8 cellular contexts compared by ENCODE assay signal in the genomic region with DNA sequence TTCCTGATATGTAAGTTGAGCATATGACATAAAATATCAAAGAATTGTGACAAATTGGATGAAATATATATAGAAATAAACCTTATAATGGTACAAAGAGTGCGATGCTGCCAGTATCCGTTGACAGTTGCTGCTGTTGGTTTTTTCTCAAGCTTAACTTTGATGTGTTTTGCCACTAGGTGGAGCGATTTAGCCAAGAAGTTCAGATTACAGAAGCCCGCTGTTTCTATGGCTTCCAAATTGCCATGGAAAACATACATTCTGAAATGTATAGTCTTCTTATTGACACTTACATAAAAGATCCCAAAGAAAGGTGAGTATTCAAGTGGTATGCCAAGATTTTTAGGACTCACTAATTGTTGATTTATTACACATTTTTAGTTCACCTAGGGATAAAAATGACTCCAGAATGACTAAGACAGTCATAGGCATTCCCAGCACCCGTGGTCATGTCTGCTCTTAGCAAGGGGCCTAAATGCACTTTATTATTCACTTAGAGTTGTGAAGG. TPM values are rescaled to one million over a fixed set of nuclear protein-coding genes. Genes with fewer than 3 reads are reported as not detected.
A peak's percentile ranks its signal among the peaks of the same experiment; 100 is the strongest.
DNase-seq lines count a peak whose midpoint lies in the region; ATAC-seq, FAIRE-seq and TF ChIP-seq lines count a peak whose summit lies in the region.

No MANE protein-coding gene starts in this region.

- POLR2A ChIA-PET in GM12878 (lab: Charles Lee) (interaction anchor here (0.5 to 4.3 kb wide), 10 partner anchors 9 to 321 kb away, joined by 3 to 31 read pairs (median 4); no protein-coding TSS in a partner anchor), HepG2 (lab: Yijun Ruan, JAX) (interaction anchor here (1.0 to 1.4 kb wide), 3 partner anchors 283 to 325 kb away, joined by 3 to 8 read pairs (median 5); no protein-coding TSS in a partner anchor)

- H3K27me3 ChIP-seq in Loucy (ENCODE audit: insufficient read depth, low read length, poor library complexity, severe bottlenecking) (no peaks in the 10 kb centered on the region), GM12878 (replicated peaks in 1 of 2; ENCODE audit: control insufficient read depth in 2 of 2, insufficient read depth in 2 of 2, low read length in 1 of 2) (no peaks in the 10 kb centered on the region), HepG2 (ENCODE audit: control insufficient read depth in 1 of 2, insufficient read depth in 2 of 2, low read length in 2 of 2) (no peaks in the 10 kb centered on the region)

- TF ChIP-seq POLR2A in GM12878 (IDR thresholded peaks at IDR 0.05; ENCODE audit: low read depth, low read length) (no peak), HepG2 (IDR thresholded peaks at IDR 0.05; ENCODE audit: insufficient read depth in 1 of 2, low read depth in 2 of 2, low read length in 2 of 2) (no peak)

- H3K4me1 Mint-ChIP-seq in activated CD8-positive, alpha-beta memory T cell treated with anti-CD3 and anti-CD28 coated beads, Interleukin-2, amount 10 ng/mL, durations not matched to agents 7 days and 5 days, result peaks cover 54% of the 10 kb centered on the region
- peaks cover 43% of the 10 kb centered on the region for H3K4me1 Mint-ChIP-seq in type B pancreatic cell (ENCODE audit: unreplicated experiment)

- in situ Hi-C loops in GM12878 (cut with MboI) (no loop called here), HepG2 (cut with HindIII; ENCODE audit: extremely low pct_ligation_motif_present, low pct_unique_long_range_greater_than_20kb) (loop anchor here (5.0 kb wide), 1 partner anchor 313 kb away; no protein-coding TSS in a partner anchor)

- WGBS in GM12878 (ENCODE audit: insufficient coverage, insufficient replicate concordance, low lambda C conversion rate, missing lambda C conversion rate), result 2% methylated on average over 5 of the region's 5 CpGs
- 23% methylated on average over 5 of the region's 5 CpGs for WGBS in HepG2 (ENCODE audit: low lambda C conversion rate)

- TF ChIP-seq RAD21 in GM12878 (IDR thresholded peaks at IDR 0.05; ENCODE audit: insufficient read depth, low read depth, low read length) (peak; percentile 65), HepG2 (CRISPR knock-in tag; IDR thresholded peaks at IDR 0.05) (peak; percentile 58; the same call in 1 of the 2 replicates)

- no peak for ATAC-seq in activated CD8-positive, alpha-beta memory T cell treated with anti-CD3 and anti-CD28 coated beads, Interleukin-2, amount 10 ng/mL, durations not matched to agents 7 days and 5 days
- ATAC-seq in GM12878, result no peak
- ATAC-seq in HepG2, result no peak
- ATAC-seq in HG02970 (IDR thresholded peaks at IDR 0.05; ENCODE audit: low FRiP score, unreplicated experiment), result no peak

- intact Hi-C loops in GM12878 (cut with micrococcal nuclease; ENCODE audit: unreplicated experiment), result loop anchor here (1.0 to 5.0 kb wide), 3 partner anchors 285 to 543 kb away; no protein-coding TSS in a partner anchor
- intact Hi-C loops in HepG2 (cut with micrococcal nuclease; ENCODE audit: unreplicated experiment), result loop anchor here (1.0 to 10.0 kb wide), 6 partner anchors 52 to 311 kb away; a partner anchor contains a TSS

- peaks cover 48% of the 10 kb centered on the region for H3K36me3 ChIP-seq in Loucy (ENCODE audit: insufficient read depth, low read length)
- H3K36me3 ChIP-seq in GM12878 (ENCODE audit: control insufficient read depth in 2 of 2, insufficient read depth in 2 of 2, low read length in 1 of 2), result peaks cover 11 to 14% of the 10 kb centered on the region in 2 experiments
- peaks cover 18 to 44% of the 10 kb centered on the region in 2 experiments for H3K36me3 ChIP-seq in HepG2 (replicated peaks in 1 of 2; ENCODE audit: control insufficient read depth in 1 of 2, insufficient read depth in 2 of 2, low read length in 2 of 2)

- H3K4me2 ChIP-seq in Loucy (ENCODE audit: low read depth, low read length, poor library complexity, severe bottlenecking), result peak overlapping the region; percentile 82
- H3K4me2 ChIP-seq in GM12878 (ENCODE audit: control insufficient read depth, insufficient read depth), result peak overlapping the region; percentile 73
- peak overlapping the region; percentile 98 for H3K4me2 ChIP-seq in HepG2 (ENCODE audit: low read depth, low read length)

- H3K27me3 Mint-ChIP-seq in activated CD8-positive, alpha-beta memory T cell treated with anti-CD3 and anti-CD28 coated beads, Interleukin-2, amount 10 ng/mL, durations not matched to agents 7 days and 5 days, result no peaks in the 10 kb centered on the region
- H3K27me3 Mint-ChIP-seq in type B pancreatic cell, result no peaks in the 10 kb centered on the region

- SMC1A ChIA-PET in GM12878 (lab: Charles Lee; ENCODE audit: uncharacterized antibody, unreplicated experiment), result interaction anchor here (0.7 to 5.2 kb wide), 22 partner anchors 9 to 325 kb away, joined by 3 to 97 read pairs (median 6); a partner anchor contains a TSS

- no peak for TF ChIP-seq EP300 in GM12878 (IDR thresholded peaks at IDR 0.05; ENCODE audit: borderline replicate concordance in 1 of 2, control insufficient read depth in 1 of 2, low read depth in 2 of 2, low read length in 2 of 2)
- no peak for TF ChIP-seq EP300 in HepG2 (IDR thresholded peaks at IDR 0.05; ENCODE audit: low read depth in 2 of 2, low read length in 2 of 2)
- TF ChIP-seq EP300 in HepG2 (CRISPR knock-in tag; IDR thresholded peaks at IDR 0.05; ENCODE audit: borderline replicate concordance), result no peak

- H4K20me1 ChIP-seq in Loucy (ENCODE audit: insufficient read depth, low read length, poor library complexity, severe bottlenecking), result peaks cover 60% of the 10 kb centered on the region
- no peaks in the 10 kb centered on the region for H4K20me1 ChIP-seq in GM12878 (ENCODE audit: control insufficient read depth, insufficient read depth)
- no peaks in the 10 kb centered on the region for H4K20me1 ChIP-seq in HepG2 (ENCODE audit: insufficient read depth, low read length)

- H3K36me3 Mint-ChIP-seq in activated CD8-positive, alpha-beta memory T cell treated with anti-CD3 and anti-CD28 coated beads, Interleukin-2, amount 10 ng/mL, durations not matched to agents 7 days and 5 days, result peaks cover 80% of the 10 kb centered on the region
- peaks cover 19% of the 10 kb centered on the region for H3K36me3 Mint-ChIP-seq in type B pancreatic cell

- H3K27ac Mint-ChIP-seq in activated CD8-positive, alpha-beta memory T cell treated with anti-CD3 and anti-CD28 coated beads, Interleukin-2, amount 10 ng/mL, durations not matched to agents 7 days and 5 days, result peak overlapping the region; percentile 97
- peak overlapping the region; percentile 54 for H3K27ac Mint-ChIP-seq in type B pancreatic cell

- H3K4me3 ChIP-seq in Loucy (ENCODE audit: low read length, poor library complexity, severe bottlenecking) (peak overlapping the region; percentile 83), GM12878 (peak overlapping the region; percentile 71), HepG2 (replicated peaks in 1 of 3; ENCODE audit: insufficient read depth in 1 of 3, low read depth in 2 of 3, low read length in 3 of 3) (peak overlapping the region in 2 of 3 experiments; percentile 70 to 99; a peak in 3 of 6 replicates)

- no peaks in the 10 kb centered on the region for H3K9me2 ChIP-seq in Loucy (replicated peaks; ENCODE audit: low read depth, low read length)

- BruUV-seq in GM12878 (replicated peaks; lab: Mats Ljungman, UMichigan) (no TSS peak), HepG2 (replicated peaks; lab: Mats Ljungman, UMichigan) (no TSS peak)

- FAIRE-seq in RCC 7860 (lab: Jason Lieb, UNC), result peak; percentile 76
- FAIRE-seq in GM12878 (lab: Jason Lieb, UNC), result peak; percentile 56
- peak; percentile 95 for FAIRE-seq in HepG2 (lab: Jason Lieb, UNC)

- H3K79me2 ChIP-seq in Loucy (ENCODE audit: insufficient read depth, low read length) (peaks cover 95% of the 10 kb centered on the region), GM12878 (ENCODE audit: control insufficient read depth, insufficient read depth, low read length) (peaks cover 75% of the 10 kb centered on the region), HepG2 (ENCODE audit: insufficient read depth, low read length) (peaks cover 42% of the 10 kb centered on the region)

- no peak for DNase-seq in activated CD8-positive, alpha-beta memory T cell treated with anti-CD3 and anti-CD28 coated beads, Interleukin-2, amount 10 ng/mL, durations not matched to agents 7 days and 5 days
- DNase-seq in activated CD8-positive, alpha-beta memory T cell treated with anti-CD3 and anti-CD28 coated beads for 24 hours, result no peak
- DNase-seq in RCC 7860 (ENCODE audit: low spot score), result peak; percentile 62
- no peak for DNase-seq in GM12878 (ENCODE audit: low read depth, low spot score)
- DNase-seq in HepG2 (ENCODE audit: low spot score), result peak; percentile 82
- DNase-seq in type B pancreatic cell (ENCODE audit: extremely low spot score, unreplicated experiment), result no peak

- CTCF ChIA-PET in activated CD8-positive, alpha-beta memory T cell treated with anti-CD3 and anti-CD28 coated beads, Interleukin-2, amount 10 ng/mL, durations not matched to agents 7 days and 5 days (lab: Charles Lee), result interaction anchor here (0.8 to 7.9 kb wide), 21 partner anchors 8 to 543 kb away, joined by 3 to 86 read pairs (median 3); a partner anchor contains a TSS
- CTCF ChIA-PET in GM12878 (lab: Yijun Ruan, JAX), result interaction anchor here (0.7 to 5.5 kb wide), 28 partner anchors 8 to 669 kb away, joined by 3 to 151 read pairs (median 7); a partner anchor contains a TSS
- CTCF ChIA-PET in HepG2 (lab: Yijun Ruan, JAX; ENCODE audit: low intra/inter-chr PET ratio, low total read pairs), result interaction anchor here (1.2 to 2.1 kb wide), 4 partner anchors 27 to 310 kb away, joined by 5 to 30 read pairs (median 8); no protein-coding TSS in a partner anchor

- RAD21 ChIA-PET in GM12878 (lab: Charles Lee; ENCODE audit: unreplicated experiment), result interaction anchor here (0.7 to 13.8 kb wide), 14 partner anchors 8 to 321 kb away, joined by 3 to 181 read pairs (median 8); a partner anchor contains a TSS

- no peaks in the 10 kb centered on the region for H3K9me3 Mint-ChIP-seq in activated CD8-positive, alpha-beta memory T cell treated with anti-CD3 and anti-CD28 coated beads, Interleukin-2, amount 10 ng/mL, durations not matched to agents 7 days and 5 days (ENCODE audit: low read depth)
- H3K9me3 Mint-ChIP-seq in type B pancreatic cell, result no peaks in the 10 kb centered on the region

- no peaks in the 10 kb centered on the region for H3F3A ChIP-seq in Loucy (ENCODE audit: low read depth)

- H3K9ac ChIP-seq in Loucy (ENCODE audit: low read depth, low read length, poor library complexity, severe bottlenecking), result peak overlapping the region; percentile 93
- peak overlapping the region; percentile 98; the same call in 1 of the 2 replicates for H3K9ac ChIP-seq in GM12878 (ENCODE audit: control insufficient read depth, insufficient read depth, low read length)
- H3K9ac ChIP-seq in HepG2 (ENCODE audit: insufficient read depth, low read depth, low read length), result peak overlapping the region; percentile 16; the same call in 1 of the 2 replicates

- H2AFZ ChIP-seq in Loucy (ENCODE audit: low read length) (no peak overlapping the region), GM12878 (ENCODE audit: control insufficient read depth, low read depth, low read length) (no peak overlapping the region), HepG2 (ENCODE audit: low read length) (no peak overlapping the region)

- H3K9me3 ChIP-seq in Loucy (ENCODE audit: insufficient read depth, low read depth, low read length) (no peaks in the 10 kb centered on the region), GM12878 (replicated peaks; ENCODE audit: control insufficient read depth, insufficient read depth, low read length) (no peaks in the 10 kb centered on the region), HepG2 (ENCODE audit: low read length) (no peaks in the 10 kb centered on the region)

- peak; percentile 72 for TF ChIP-seq CTCF in Loucy (conservative IDR thresholded peaks at IDR 0.05; ENCODE audit: low read length)
- peak; percentile 52 to 55 (median 54) for TF ChIP-seq CTCF in GM12878 (IDR thresholded peaks at IDR 0.05 in 2 of 3, conservative IDR thresholded peaks at IDR 0.05 in 1 of 3; ENCODE audit: control insufficient read depth in 2 of 3, extremely low read depth in 1 of 3, insufficient read depth in 1 of 3, low read depth in 3 of 3, low read length in 3 of 3)
- peak; percentile 83 for TF ChIP-seq CTCF in HepG2 (CRISPR knock-in tag; IDR thresholded peaks at IDR 0.05)
- TF ChIP-seq CTCF in type B pancreatic cell (conservative IDR thresholded peaks at IDR 0.05), result peak; percentile 87

- H3K4me3 Mint-ChIP-seq in activated CD8-positive, alpha-beta memory T cell treated with anti-CD3 and anti-CD28 coated beads, Interleukin-2, amount 10 ng/mL, durations not matched to agents 7 days and 5 days, result peak overlapping the region; percentile 97
- H3K4me3 Mint-ChIP-seq in type B pancreatic cell, result peak overlapping the region; percentile 92

- H3K27ac ChIP-seq in GM12878 (ENCODE audit: control insufficient read depth, insufficient read depth), result no peak overlapping the region
- peak overlapping the region; percentile 51 for H3K27ac ChIP-seq in HepG2 (ENCODE audit: extremely low read length, insufficient read depth, low read length)

- H3K4me1 ChIP-seq in Loucy (ENCODE audit: insufficient read depth, low read length, poor library complexity, severe bottlenecking), result peaks cover 56% of the 10 kb centered on the region
- peaks cover 5% of the 10 kb centered on the region for H3K4me1 ChIP-seq in GM12878 (ENCODE audit: control insufficient read depth, insufficient read depth, low read length)
- peaks cover 80% of the 10 kb centered on the region for H3K4me1 ChIP-seq in HepG2 (ENCODE audit: insufficient read depth, low read length)

RNA-seq across cellular contexts. Expression of a gene that starts 2.1 kb away (rescaled TPM):
- total RNA-seq in activated CD8-positive, alpha-beta memory T cell treated with anti-CD3 and anti-CD28 coated beads, Interleukin-2, amount 10 ng/mL, durations not matched to agents 7 days and 5 days, result 100 to 1,000 TPM; 506 to 648 TPM
- 77.7 and 79.7 TPM in 2 replicates for total RNA-seq in GM12878 (2013; cell fraction: nucleolus; rRNA removed)
- 146 and 155 TPM in 2 replicates for total RNA-seq in GM12878 (2014; rRNA removed)
- total RNA-seq in GM12878 (2014; rRNA removed; fragmentation: Illumina TruSeq; extraction: Trizol), result 122 and 130 TPM in 2 replicates
- total RNA-seq in GM12878 (2021), result 231 and 270 TPM in 2 replicates
- polyA plus RNA-seq in GM12878 (2011; ENCODE audit: low read depth), result 84.7 TPM
- polyA plus RNA-seq in GM12878 (2011; rRNA removed), result 107 and 115 TPM in 2 replicates
- 65.3 and 137 TPM in 2 replicates for polyA plus RNA-seq in GM12878 (2011; cell fraction: cytosol; rRNA removed)
- 94.8 and 222 TPM in 2 replicates for polyA plus RNA-seq in GM12878 (2011; cell fraction: nucleus; rRNA removed)
- 116 and 143 TPM in 2 replicates for polyA plus RNA-seq in GM12878 (2012)
- 163 and 186 TPM in 2 replicates for polyA plus RNA-seq in GM12878 (2014; fragmentation: Illumina TruSeq; extraction: Trizol)
- 10 to 100 TPM; 54.4 to 64.5 TPM for polyA plus RNA-seq in GM12878 (2014; fragmentation: Nextera tagmentation; extraction: Ambion mirVana)
- polyA plus RNA-seq in GM12878 (2014; rRNA removed), result 196 and 232 TPM in 2 replicates
- polyA plus RNA-seq in GM12878 (2016; fragmentation: Nextera tagmentation; extraction: Ambion mirVana), result 100 to 1,000 TPM; 768 to 771 TPM
- 92.5 and 95.8 TPM in 2 replicates for polyA minus RNA-seq in GM12878 (2011; rRNA and poly(A)+ RNA removed)
- polyA minus RNA-seq in GM12878 (2011; cell fraction: cytosol; rRNA and poly(A)+ RNA removed), result 91.1 and 93.3 TPM in 2 replicates
- polyA minus RNA-seq in GM12878 (2011; cell fraction: nucleus; rRNA and poly(A)+ RNA removed), result 97.6 and 221 TPM in 2 replicates
- total RNA-seq in HepG2 (2016; rRNA removed; fragmentation: Illumina TruSeq; extraction: Trizol), result 150 and 191 TPM in 2 replicates
- 37.8 and 48.5 TPM in 2 replicates for total RNA-seq in HepG2 (2016; cell fraction: cytosol; rRNA removed; fragmentation: Illumina TruSeq; extraction: Trizol; ENCODE audit: low read depth)
- total RNA-seq in HepG2 (2016; cell fraction: insoluble cytoplasmic fraction; rRNA removed; fragmentation: Illumina TruSeq; extraction: Trizol), result 147 and 157 TPM in 2 replicates
- 80.6 and 88.9 TPM in 2 replicates for total RNA-seq in HepG2 (2016; cell fraction: membrane; rRNA removed; fragmentation: Illumina TruSeq; extraction: Trizol)
- 128 and 140 TPM in 2 replicates for total RNA-seq in HepG2 (2016; cell fraction: nucleus; rRNA removed; fragmentation: Illumina TruSeq; extraction: Trizol)
- polyA plus RNA-seq in HepG2 (2011; rRNA removed), result 15.2 and 31.3 TPM in 2 replicates
- polyA plus RNA-seq in HepG2 (2011; cell fraction: cytosol; rRNA removed), result 16.4 and 33.9 TPM in 2 replicates
- polyA plus RNA-seq in HepG2 (2011; cell fraction: nucleus; rRNA removed), result 56.9 and 85.9 TPM in 2 replicates
- 28.1 and 60.7 TPM in 2 replicates for polyA plus RNA-seq in HepG2 (2012)
- polyA plus RNA-seq in HepG2 (2016; cell fraction: cytosol; fragmentation: Illumina TruSeq; extraction: Trizol; ENCODE audit: low read depth), result 43.8 and 46.7 TPM in 2 replicates
- polyA plus RNA-seq in HepG2 (2016; cell fraction: insoluble cytoplasmic fraction; fragmentation: Illumina TruSeq; extraction: Trizol; ENCODE audit: low read depth), result 194 and 228 TPM in 2 replicates
- 51.9 and 53.7 TPM in 2 replicates for polyA plus RNA-seq in HepG2 (2016; cell fraction: membrane; fragmentation: Illumina TruSeq; extraction: Trizol; ENCODE audit: low read depth)
- polyA plus RNA-seq in HepG2 (2016; cell fraction: nucleus; fragmentation: Illumina TruSeq; extraction: Trizol; ENCODE audit: insufficient read depth, low read depth), result 138 and 141 TPM in 2 replicates
- 59.0 and 93.0 TPM in 2 replicates for polyA minus RNA-seq in HepG2 (2011; rRNA and poly(A)+ RNA removed; ENCODE audit: low replicate concordance)
- 42.2 and 50.2 TPM in 2 replicates for polyA minus RNA-seq in HepG2 (2011; cell fraction: cytosol; rRNA and poly(A)+ RNA removed)
- 47.4 and 63.0 TPM in 2 replicates for polyA minus RNA-seq in HepG2 (2011; cell fraction: nucleus; rRNA and poly(A)+ RNA removed)
- total RNA-seq in type B pancreatic cell (ENCODE audit: low replicate concordance), result 50.7 and 109 TPM in 2 replicates

RNA-seq across cellular contexts. Expression of a gene that starts 44.4 kb away (rescaled TPM):
- total RNA-seq in activated CD8-positive, alpha-beta memory T cell treated with anti-CD3 and anti-CD28 coated beads, Interleukin-2, amount 10 ng/mL, durations not matched to agents 7 days and 5 days, result under 1 TPM in 1 of 2 experiments, not detected in 1; 0.75 TPM
- total RNA-seq in GM12878 (2013; cell fraction: nucleolus; rRNA removed), result 2.1 and 2.7 TPM in 2 replicates
- 5.8 and 7.5 TPM in 2 replicates for total RNA-seq in GM12878 (2014; rRNA removed)
- 2.8 and 3.0 TPM in 2 replicates for total RNA-seq in GM12878 (2014; rRNA removed; fragmentation: Illumina TruSeq; extraction: Trizol)
- total RNA-seq in GM12878 (2021), result 5.8 and 6.4 TPM in 2 replicates
- polyA plus RNA-seq in GM12878 (2011; ENCODE audit: low read depth), result 1.5 TPM
- polyA plus RNA-seq in GM12878 (2011; rRNA removed), result 2.7 and 4.2 TPM in 2 replicates
- 5.6 and 9.3 TPM in 2 replicates for polyA plus RNA-seq in GM12878 (2011; cell fraction: cytosol; rRNA removed)
- 4.6 and 5.1 TPM in 2 replicates for polyA plus RNA-seq in GM12878 (2011; cell fraction: nucleus; rRNA removed)
- 3.4 and 5.3 TPM in 2 replicates for polyA plus RNA-seq in GM12878 (2012)
- polyA plus RNA-seq in GM12878 (2014; fragmentation: Illumina TruSeq; extraction: Trizol), result 0.76 and 2.1 TPM in 2 replicates
- polyA plus RNA-seq in GM12878 (2014; fragmentation: Nextera tagmentation; extraction: Ambion mirVana), result under 1 TPM; 0.35 to 0.90 TPM
- 4.8 and 5.1 TPM in 2 replicates for polyA plus RNA-seq in GM12878 (2014; rRNA removed)
- polyA plus RNA-seq in GM12878 (2016; fragmentation: Nextera tagmentation; extraction: Ambion mirVana), result 1 to 10 TPM in 1 of 2 experiments, under 1 TPM in 1; 0.96 to 1.3 TPM
- polyA minus RNA-seq in GM12878 (2011; rRNA and poly(A)+ RNA removed), result 1.5 and 6.0 TPM in 2 replicates
- 2.1 and 3.9 TPM in 2 replicates for polyA minus RNA-seq in GM12878 (2011; cell fraction: cytosol; rRNA and poly(A)+ RNA removed)
- 1.5 and 2.4 TPM in 2 replicates for polyA minus RNA-seq in GM12878 (2011; cell fraction: nucleus; rRNA and poly(A)+ RNA removed)
- total RNA-seq in HepG2 (2016; rRNA removed; fragmentation: Illumina TruSeq; extraction: Trizol), result not detected in 2 replicates
- total RNA-seq in HepG2 (2016; cell fraction: cytosol; rRNA removed; fragmentation: Illumina TruSeq; extraction: Trizol; ENCODE audit: low read depth), result 0.09 TPM in 1 of 2 replicates, not detected in the other
- not detected in 2 replicates for total RNA-seq in HepG2 (2016; cell fraction: insoluble cytoplasmic fraction; rRNA removed; fragmentation: Illumina TruSeq; extraction: Trizol)
- total RNA-seq in HepG2 (2016; cell fraction: membrane; rRNA removed; fragmentation: Illumina TruSeq; extraction: Trizol), result 0.14 TPM in 1 of 2 replicates, not detected in the other
- total RNA-seq in HepG2 (2016; cell fraction: nucleus; rRNA removed; fragmentation: Illumina TruSeq; extraction: Trizol), result not detected in 2 replicates
- polyA plus RNA-seq in HepG2 (2011; rRNA removed), result 0.04 TPM in 2 replicates
- polyA plus RNA-seq in HepG2 (2011; cell fraction: cytosol; rRNA removed), result 0.04 and 0.12 TPM in 2 replicates
- 0.03 TPM in 1 of 2 replicates, not detected in the other for polyA plus RNA-seq in HepG2 (2011; cell fraction: nucleus; rRNA removed)
- 0.13 TPM in 1 of 2 replicates, not detected in the other for polyA plus RNA-seq in HepG2 (2012)
- polyA plus RNA-seq in HepG2 (2016; cell fraction: cytosol; fragmentation: Illumina TruSeq; extraction: Trizol; ENCODE audit: low read depth), result not detected in 2 replicates
- polyA plus RNA-seq in HepG2 (2016; cell fraction: insoluble cytoplasmic fraction; fragmentation: Illumina TruSeq; extraction: Trizol; ENCODE audit: low read depth), result not detected in 2 replicates
- not detected in 2 replicates for polyA plus RNA-seq in HepG2 (2016; cell fraction: membrane; fragmentation: Illumina TruSeq; extraction: Trizol; ENCODE audit: low read depth)
- not detected in 2 replicates for polyA plus RNA-seq in HepG2 (2016; cell fraction: nucleus; fragmentation: Illumina TruSeq; extraction: Trizol; ENCODE audit: insufficient read depth, low read depth)
- 0.16 TPM in 1 of 2 replicates, not detected in the other for polyA minus RNA-seq in HepG2 (2011; rRNA and poly(A)+ RNA removed; ENCODE audit: low replicate concordance)
- not detected in 2 replicates for polyA minus RNA-seq in HepG2 (2011; cell fraction: cytosol; rRNA and poly(A)+ RNA removed)
- polyA minus RNA-seq in HepG2 (2011; cell fraction: nucleus; rRNA and poly(A)+ RNA removed), result not detected in 2 replicates
- total RNA-seq in type B pancreatic cell (ENCODE audit: low replicate concordance), result 0.79 and 0.94 TPM in 2 replicates

Comparison
In these comparisons a context has a peak if more than half of its experiments do, and no peak if none do; other contexts are left out.
1. DNase-seq: peak in RCC 7860 (single experiment) and HepG2 (single experiment); none in activated CD8-positive, alpha-beta memory T cell treated with anti-CD3 and anti-CD28 coated beads, Interleukin-2, amount 10 ng/mL, durations not matched to agents 7 days and 5 days (single experiment), activated CD8-positive, alpha-beta memory T cell treated with anti-CD3 and anti-CD28 coated beads for 24 hours (single experiment), GM12878 (single experiment) and type B pancreatic cell (single experiment).
2. H3K9ac ChIP-seq: peak in every context shown above with its lines; median percentile 98 in GM12878; 93 in Loucy; 16 in HepG2.
3. Peak in every context shown above with its lines, with median percentiles within 50 percentile points of each other: H3K4me2 ChIP-seq, H3K4me3 ChIP-seq and CTCF ChIP-seq.